Comparison of ENCODE assay signal across 37 cellular contexts in the genomic region with DNA sequence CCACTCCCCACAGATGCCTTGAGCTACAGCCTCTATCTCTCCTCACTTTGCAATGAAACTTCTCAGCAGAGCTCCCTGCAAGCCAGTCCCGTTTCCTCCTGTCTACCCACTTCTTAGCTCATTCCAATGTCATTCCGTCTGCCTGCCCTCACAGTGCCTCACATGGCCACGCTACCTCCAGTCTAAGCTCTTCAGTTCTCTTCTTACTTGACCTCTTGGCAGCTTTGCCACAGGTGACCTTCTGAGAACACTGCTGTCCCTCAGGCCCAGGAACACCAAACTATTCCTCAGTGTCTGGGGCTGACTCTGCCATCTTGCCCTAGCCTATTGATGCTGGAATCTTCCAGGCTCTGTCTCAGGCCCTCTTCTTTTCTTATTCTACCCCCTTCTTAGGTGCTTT.
"Had no signal": no experiment of that assay in that cellular context is flagged by ENCODE, and none has a peak within 500 bp of the region (broad histone marks: within the 10 kb centered on the region; RNA-seq: fewer than 3 reads in every experiment).

No MANE protein-coding gene starts in this region.

- H3K9me3 ChIP-seq: adrenal gland, body of pancreas, breast epithelium had no signal

- H3K4me3 Mint-ChIP-seq: activated B cell treated with CpG ODN at 0.5 μM for 24 hours; activated CD4-positive, alpha-beta memory T cell treated with anti-CD3 and anti-CD28 coated beads, Interleukin-2, amount 10 ng/mL, durations not matched to agents 7 days and 5 days; activated CD4-positive, alpha-beta T cell treated with anti-CD3 and anti-CD28 coated beads for 36 hours; activated CD4-positive, alpha-beta T cell treated with anti-CD3 and anti-CD28 coated beads, Interleukin-2, amount 10 ng/mL, durations not matched to agents 7 days and 5 days; activated CD8-positive, alpha-beta memory T cell treated with anti-CD3 and anti-CD28 coated beads, Interleukin-2, amount 10 ng/mL, durations not matched to agents 7 days and 5 days; activated CD8-positive, alpha-beta T cell treated with anti-CD3 and anti-CD28 coated beads, Interleukin-2, amount 10 ng/mL, durations not matched to agents 7 days and 5 days; activated naive CD4-positive, alpha-beta T cell treated with anti-CD3 and anti-CD28 coated beads for 36 hours; activated naive CD8-positive, alpha-beta T cell treated with anti-CD3 and anti-CD28 coated beads for 36 hours; activated T-cell treated with anti-CD3 and anti-CD28 coated beads, Interleukin-2, amount 50 U/mL, for 4 hours; activated T-cell treated with anti-CD3 and anti-CD28 coated beads, Interleukin-2, amount 50 U/mL, for 72 hours; activated T-helper 1 cell treated with anti-CD3 and anti-CD28 coated beads, Interleukin-12 subunit alpha, Interleukin-12 subunit beta, Interleukin-2, Interleukin-4 antibody, amounts not matched to agents 30 ng/mL and 10 ng/mL and 1 ng/mL, durations not matched to agents 14 hours and 24 hours and 36 hours; activated T-helper 17 cell treated with anti-CD3 and anti-CD28 coated beads, Interleukin-2, amount 50 U/mL, for 72 hours; T-helper 1 cell treated with Interleukin-12 subunit alpha and Interleukin-12 subunit beta and Interleukin-4 antibody, amounts not matched to agents 30 μg/mL and 1 μg/mL, for 36 hours; T-helper 2 cell treated with Interferon-gamma antibody and Interleukin-4, amounts not matched to agents 5 μg/mL and 100 μg/mL, for 36 hours had no signal

- H3K27ac ChIP-seq: adrenal gland, body of pancreas, brain microvascular endothelial cell, breast epithelium, VCaP had no signal

- FAIRE-seq: astrocyte, TTC549 had no signal

- H3K4me3 ChIP-seq: adrenal gland, body of pancreas, breast epithelium had no signal

- H3K27ac Mint-ChIP-seq: activated B cell treated with CpG ODN at 0.5 μM for 24 hours; activated CD4-positive, alpha-beta memory T cell treated with anti-CD3 and anti-CD28 coated beads, Interleukin-2, amount 10 ng/mL, durations not matched to agents 7 days and 5 days; activated CD4-positive, alpha-beta T cell treated with anti-CD3 and anti-CD28 coated beads for 36 hours; activated CD4-positive, alpha-beta T cell treated with anti-CD3 and anti-CD28 coated beads, Interleukin-2, amount 10 ng/mL, durations not matched to agents 7 days and 5 days; activated CD8-positive, alpha-beta memory T cell treated with anti-CD3 and anti-CD28 coated beads, Interleukin-2, amount 10 ng/mL, durations not matched to agents 7 days and 5 days; activated CD8-positive, alpha-beta T cell treated with anti-CD3 and anti-CD28 coated beads, Interleukin-2, amount 10 ng/mL, durations not matched to agents 7 days and 5 days; activated naive CD4-positive, alpha-beta T cell treated with anti-CD3 and anti-CD28 coated beads for 36 hours; activated naive CD4-positive, alpha-beta T cell treated with anti-CD3 and anti-CD28 coated beads, Interleukin-2, amount 50 U/mL, for 72 hours; activated naive CD8-positive, alpha-beta T cell treated with anti-CD3 and anti-CD28 coated beads for 36 hours; activated T-cell treated with anti-CD3 and anti-CD28 coated beads, Interleukin-2, amount 50 U/mL, for 72 hours; activated T-helper 1 cell treated with anti-CD3 and anti-CD28 coated beads, Interleukin-12 subunit alpha, Interleukin-12 subunit beta, Interleukin-2, Interleukin-4 antibody, amounts not matched to agents 30 ng/mL and 10 ng/mL and 1 ng/mL, durations not matched to agents 14 hours and 24 hours and 36 hours; activated T-helper 17 cell treated with anti-CD3 and anti-CD28 coated beads, Interleukin-2, amount 50 U/mL, for 72 hours; T-helper 1 cell treated with Interleukin-12 subunit alpha and Interleukin-12 subunit beta and Interleukin-4 antibody, amounts not matched to agents 30 μg/mL and 1 μg/mL, for 36 hours; T-helper 2 cell treated with Interferon-gamma antibody and Interleukin-4, amounts not matched to agents 5 μg/mL and 100 μg/mL, for 36 hours had no signal

- H3K4me1 Mint-ChIP-seq: activated B cell treated with CpG ODN at 0.5 μM for 24 hours; activated CD4-positive, alpha-beta T cell treated with anti-CD3 and anti-CD28 coated beads for 36 hours had no signal

- H3K9me3 Mint-ChIP-seq: activated B cell treated with CpG ODN at 0.5 μM for 24 hours; activated CD4-positive, alpha-beta memory T cell treated with anti-CD3 and anti-CD28 coated beads, Interleukin-2, amount 10 ng/mL, durations not matched to agents 7 days and 5 days; activated CD4-positive, alpha-beta T cell treated with anti-CD3 and anti-CD28 coated beads, Interleukin-2, amount 10 ng/mL, durations not matched to agents 7 days and 5 days; activated naive CD4-positive, alpha-beta T cell treated with anti-CD3 and anti-CD28 coated beads for 36 hours; activated naive CD4-positive, alpha-beta T cell treated with anti-CD3 and anti-CD28 coated beads, Interleukin-2, amount 50 U/mL, for 72 hours; activated naive CD8-positive, alpha-beta T cell treated with anti-CD3 and anti-CD28 coated beads for 36 hours; activated T-cell treated with anti-CD3 and anti-CD28 coated beads, Interleukin-2, amount 50 U/mL, for 4 hours; activated T-cell treated with anti-CD3 and anti-CD28 coated beads, Interleukin-2, amount 50 U/mL, for 72 hours; activated T-helper 1 cell treated with anti-CD3 and anti-CD28 coated beads, Interleukin-12 subunit alpha, Interleukin-12 subunit beta, Interleukin-2, Interleukin-4 antibody, amounts not matched to agents 30 ng/mL and 10 ng/mL and 1 ng/mL, durations not matched to agents 14 hours and 24 hours and 36 hours; activated T-helper 17 cell treated with anti-CD3 and anti-CD28 coated beads, Interleukin-2, amount 50 U/mL, for 72 hours; T-helper 1 cell treated with Interleukin-12 subunit alpha and Interleukin-12 subunit beta and Interleukin-4 antibody, amounts not matched to agents 30 μg/mL and 1 μg/mL, for 36 hours; T-helper 2 cell treated with Interferon-gamma antibody and Interleukin-4, amounts not matched to agents 5 μg/mL and 100 μg/mL, for 36 hours had no signal

- H3K27me3 Mint-ChIP-seq: activated B cell treated with CpG ODN at 0.5 μM for 24 hours; activated CD4-positive, alpha-beta memory T cell treated with anti-CD3 and anti-CD28 coated beads, Interleukin-2, amount 10 ng/mL, durations not matched to agents 7 days and 5 days; activated CD4-positive, alpha-beta T cell treated with anti-CD3 and anti-CD28 coated beads for 36 hours; activated CD8-positive, alpha-beta memory T cell treated with anti-CD3 and anti-CD28 coated beads, Interleukin-2, amount 10 ng/mL, durations not matched to agents 7 days and 5 days; activated naive CD8-positive, alpha-beta T cell treated with anti-CD3 and anti-CD28 coated beads for 36 hours; activated T-helper 17 cell treated with anti-CD3 and anti-CD28 coated beads, Interleukin-2, amount 50 U/mL, for 72 hours had no signal

- H3K27me3 ChIP-seq: adrenal gland, body of pancreas, brain microvascular endothelial cell, breast epithelium had no signal

- H3K36me3 ChIP-seq: adrenal gland, brain microvascular endothelial cell, breast epithelium had no signal

- H3K36me3 Mint-ChIP-seq: activated CD8-positive, alpha-beta memory T cell treated with anti-CD3 and anti-CD28 coated beads, Interleukin-2, amount 10 ng/mL, durations not matched to agents 7 days and 5 days; activated naive CD4-positive, alpha-beta T cell treated with anti-CD3 and anti-CD28 coated beads, Interleukin-2, amount 50 U/mL, for 72 hours; activated naive CD8-positive, alpha-beta T cell treated with anti-CD3 and anti-CD28 coated beads for 36 hours had no signal

- DNase-seq: activated B cell treated with CpG ODN at 0.5 μM for 24 hours; activated CD4-positive, alpha-beta memory T cell treated with anti-CD3 and anti-CD28 coated beads, Interleukin-2, amount 10 ng/mL, durations not matched to agents 7 days and 5 days; activated CD4-positive, alpha-beta T cell treated with anti-CD3 and anti-CD28 coated beads for 36 hours; activated CD4-positive, alpha-beta T cell treated with anti-CD3 and anti-CD28 coated beads for 48 hours; activated CD4-positive, alpha-beta T cell treated with anti-CD3 and anti-CD28 coated beads, Interleukin-2, amount 10 ng/mL, durations not matched to agents 7 days and 5 days; activated CD4-positive, alpha-beta T cell treated with anti-CD3 and anti-CD28 coated beads, Interleukin-2, amount 50 U/mL, for 48 hours; activated CD4-positive, CD25-positive, alpha-beta regulatory T cell treated with anti-CD3 and anti-CD28 coated beads, Interleukin-2, amount 50 U/mL, for 72 hours; activated CD8-positive, alpha-beta memory T cell treated with anti-CD3 and anti-CD28 coated beads for 24 hours; activated CD8-positive, alpha-beta memory T cell treated with anti-CD3 and anti-CD28 coated beads, Interleukin-2, amount 10 ng/mL, durations not matched to agents 7 days and 5 days; activated CD8-positive, alpha-beta T cell treated with anti-CD3 and anti-CD28 coated beads, Interleukin-2, amount 10 ng/mL, durations not matched to agents 7 days and 5 days; activated effector memory CD4-positive, alpha-beta T cell treated with anti-CD3 and anti-CD28 coated beads, Interleukin-2, amount 50 U/mL, for 16 hours; activated gamma-delta T cell treated with Interleukin-2 at 50 U/mL for 16 hours; activated naive CD4-positive, alpha-beta T cell; activated naive CD4-positive, alpha-beta T cell treated with anti-CD3 and anti-CD28 coated beads for 36 hours; activated naive CD4-positive, alpha-beta T cell treated with anti-CD3 and anti-CD28 coated beads, Interleukin-2, amount 50 U/mL, for 16 hours; activated naive CD8-positive, alpha-beta T cell treated with anti-CD3 and anti-CD28 coated beads for 36 hours; activated T-cell treated with anti-CD3 and anti-CD28 coated beads for 4 hours; activated T-cell treated with anti-CD3 and anti-CD28 coated beads, Interleukin-2, amount 50 U/mL, for 1 hour; activated T-cell treated with anti-CD3 and anti-CD28 coated beads, Interleukin-2, amount 50 U/mL, for 4 hours; activated T-cell treated with anti-CD3 and anti-CD28 coated beads, Interleukin-2, amount 50 U/mL, for 72 hours; adrenal gland; amniotic stem cell; aorta; body of pancreas; brain microvascular endothelial cell; central memory CD4-positive, alpha-beta T cell; T-helper 1 cell; T-helper 9 cell had no signal

- H3K4me1 ChIP-seq: adrenal gland, breast epithelium had no signal

- ATAC-seq: activated CD4-positive, alpha-beta T cell treated with anti-CD3 and anti-CD28 coated beads for 36 hours; activated CD8-positive, alpha-beta memory T cell treated with anti-CD3 and anti-CD28 coated beads, Interleukin-2, amount 10 ng/mL, durations not matched to agents 7 days and 5 days; activated CD8-positive, alpha-beta T cell treated with anti-CD3 and anti-CD28 coated beads, Interleukin-2, amount 10 ng/mL, durations not matched to agents 7 days and 5 days; activated naive CD4-positive, alpha-beta T cell treated with anti-CD3 and anti-CD28 coated beads, Interleukin-2, amount 50 U/mL, for 72 hours; activated T-cell treated with anti-CD3 and anti-CD28 coated beads, Interleukin-2, amount 50 U/mL, for 4 hours; activated T-cell treated with anti-CD3 and anti-CD28 coated beads, Interleukin-2, amount 50 U/mL, for 72 hours; activated T-helper 17 cell treated with anti-CD3 and anti-CD28 coated beads, Interleukin-2, amount 50 U/mL, for 72 hours; body of pancreas had no signal
